8 cellular contexts compared by ENCODE assay signal in genomic region chr4:122458625-122459024, GRCh38. TPM values are rescaled to one million over a fixed set of nuclear protein-coding genes. Genes with fewer than 3 reads are reported as not detected.
DNase-seq lines count a peak whose midpoint lies in the region; ATAC-seq and TF ChIP-seq lines count a peak whose summit lies in the region.

No MANE protein-coding gene starts in this region.

- ATAC-seq in GM19043 (IDR thresholded peaks at IDR 0.05; ENCODE audit: low read depth, unreplicated experiment) (peak; percentile 74), HG03565 (IDR thresholded peaks at IDR 0.05; ENCODE audit: unreplicated experiment) (peak; percentile 71)

- H3K36me3 ChIP-seq in ACC112 (ENCODE audit: insufficient read depth, low read length) (no peaks in the 10 kb centered on the region), thymus (ENCODE audit: control insufficient read depth, insufficient read depth) (no peaks in the 10 kb centered on the region)

- H3K27me3 ChIP-seq in ACC112 (ENCODE audit: insufficient read depth, low read length) (no peaks in the 10 kb centered on the region), thymus (ENCODE audit: control insufficient read depth, insufficient read depth) (no peaks in the 10 kb centered on the region)

- H3K4me3 ChIP-seq in ACC112 (ENCODE audit: low read depth, low read length) (peak overlapping the region; percentile 67), foreskin fibroblast (ENCODE audit: low read depth in 1 of 2, low read length in 2 of 2) (peak overlapping the region in 1 of 2 donors; percentile 23), thymus (ENCODE audit: low read length) (peak overlapping the region; percentile 38)

- WGBS in thymus: 11% methylated on average over 5 of the region's 5 CpGs

- H3K4me1 ChIP-seq in ACC112 (ENCODE audit: control insufficient read depth, insufficient read depth, low read length, unreplicated experiment) (peaks cover 12% of the 10 kb centered on the region), thymus (ENCODE audit: control insufficient read depth, insufficient read depth, low read length) (no peaks in the 10 kb centered on the region)

- no peak for TF ChIP-seq CTCF in foreskin fibroblast (IDR thresholded peaks at IDR 0.05; ENCODE audit: low read depth, low read length)

- H3K27ac ChIP-seq in ACC112 (ENCODE audit: low read depth, low read length) (no peak overlapping the region), thymus (ENCODE audit: low read depth) (no peak overlapping the region)

- DNase-seq in activated CD4-positive, alpha-beta T cell treated with anti-CD3 and anti-CD28 coated beads for 4 hours: peak; percentile 52 to 55
- DNase-seq in foreskin fibroblast (peak; percentile 4 to 15), dedifferentiated amniotic fluid mesenchymal stem cell (ENCODE audit: extremely low spot score) (no peak), midbrain (lab: John Stamatoyannopoulos, UW) (no peak)

- peak overlapping the region; percentile 95 for H2AFZ ChIP-seq in ACC112 (ENCODE audit: low read length, unreplicated experiment)

- no peaks in the 10 kb centered on the region for H3K9me3 ChIP-seq in thymus (ENCODE audit: control insufficient read depth)

- no peaks in the 10 kb centered on the region for H3K79me2 ChIP-seq in ACC112 (ENCODE audit: control insufficient read depth, insufficient read depth, low read length, unreplicated experiment)

RNA-seq across cellular contexts. Expression of gene IL2, which starts 2.1 kb away (rescaled TPM):
- polyA plus RNA-seq in thymus: 0.21 TPM

Comparison
In these comparisons a context has a peak if more than half of its experiments do, and no peak if none do; other contexts are left out.
1. DNase-seq: peak in activated CD4-positive, alpha-beta T cell treated with anti-CD3 and anti-CD28 coated beads for 4 hours (2 of 2) and foreskin fibroblast (2 of 2); none in dedifferentiated amniotic fluid mesenchymal stem cell (single experiment) and midbrain (single experiment).